In genomic region chr17:29664743-29665479, GRCh38 we compare ENCODE assay signal across 9 cellular contexts. TPM values are rescaled to one million over a fixed set of nuclear protein-coding genes. Genes with fewer than 3 reads are reported as not detected.
DNase-seq lines count a peak whose midpoint lies in the region; ATAC-seq and TF ChIP-seq lines count a peak whose summit lies in the region.
"Had no signal": no experiment of that assay in that cellular context is flagged by ENCODE, and none has a peak within 500 bp of the region (broad histone marks: within the 10 kb centered on the region; RNA-seq: fewer than 3 reads in every experiment).

No MANE protein-coding gene starts in this region.

- H3K27ac Mint-ChIP-seq in activated naive CD4-positive, alpha-beta T cell treated with anti-CD3 and anti-CD28 coated beads, Interleukin-2, amount 50 U/mL, for 24 hours, result peak overlapping the region; percentile 93
- H3K27ac Mint-ChIP-seq in stimulated activated naive CD8-positive, alpha-beta T cell treated with anti-CD3 and anti-CD28 coated beads, Interleukin-15, amount 100 ng/mL, for 72 hours, result peak overlapping the region; percentile 83 to 88

- H3K4me3 Mint-ChIP-seq in activated naive CD4-positive, alpha-beta T cell treated with anti-CD3 and anti-CD28 coated beads, Interleukin-2, amount 50 U/mL, for 24 hours, result peak overlapping the region; percentile 42
- peak overlapping the region; percentile 31 to 42 for H3K4me3 Mint-ChIP-seq in stimulated activated naive CD8-positive, alpha-beta T cell treated with anti-CD3 and anti-CD28 coated beads, Interleukin-15, amount 100 ng/mL, for 72 hours
- H3K4me3 Mint-ChIP-seq: neural crest cell had no signal

- H3K27me3 ChIP-seq in RWPE2 (ENCODE audit: insufficient read depth, poor library complexity, severe bottlenecking), result no peaks in the 10 kb centered on the region

- H3K4me3 ChIP-seq in RWPE2 (ENCODE audit: severe bottlenecking), result no peak overlapping the region

- H3K4me1 Mint-ChIP-seq in activated naive CD4-positive, alpha-beta T cell treated with anti-CD3 and anti-CD28 coated beads, Interleukin-2, amount 50 U/mL, for 24 hours, result peaks cover 50% of the 10 kb centered on the region
- peaks cover 59% of the 10 kb centered on the region for H3K4me1 Mint-ChIP-seq in stimulated activated naive CD8-positive, alpha-beta T cell treated with anti-CD3 and anti-CD28 coated beads, Interleukin-15, amount 100 ng/mL, for 72 hours
- H3K4me1 Mint-ChIP-seq: neural crest cell had no signal

- no peak for DNase-seq in activated naive CD4-positive, alpha-beta T cell treated with Interleukin-2 at 50 U/mL for 16 hours
- DNase-seq in RWPE2 (ENCODE audit: low spot score), result no peak
- DNase-seq in fibroblast of peridontal ligament (ENCODE audit: extremely low read depth), result peak; percentile 28
- no peak for DNase-seq in stimulated activated naive CD8-positive, alpha-beta T cell treated with anti-CD3 and anti-CD28 coated beads, Interleukin-15, amount 100 ng/mL, for 72 hours
- DNase-seq in H4 (ENCODE audit: low spot score), result no peak

- peaks cover 17% of the 10 kb centered on the region for H3K4me1 ChIP-seq in RWPE2 (ENCODE audit: insufficient read depth, poor library complexity, severe bottlenecking)

- TF ChIP-seq CTCF in RWPE2 (IDR thresholded peaks at IDR 0.05; ENCODE audit: poor library complexity, severe bottlenecking), result no peak

- H3K36me3 ChIP-seq in RWPE2 (ENCODE audit: low read depth), result peaks cover 23% of the 10 kb centered on the region

- H3K9me3 ChIP-seq in RWPE2 (ENCODE audit: severe bottlenecking), result no peaks in the 10 kb centered on the region

- ATAC-seq in RWPE2 (ENCODE audit: low read depth) (peak; percentile 96), HG02938 (IDR thresholded peaks at IDR 0.05; ENCODE audit: unreplicated experiment) (no peak), HG02973 (IDR thresholded peaks at IDR 0.05; ENCODE audit: unreplicated experiment) (no peak)
- ATAC-seq in stimulated activated naive CD8-positive, alpha-beta T cell treated with anti-CD3 and anti-CD28 coated beads, Interleukin-15, amount 100 ng/mL, for 72 hours, result peak; percentile 99

- H3K36me3 Mint-ChIP-seq in activated naive CD4-positive, alpha-beta T cell treated with anti-CD3 and anti-CD28 coated beads, Interleukin-2, amount 50 U/mL, for 24 hours, result peaks cover 22% of the 10 kb centered on the region

- no peaks in the 10 kb centered on the region for H3K27me3 Mint-ChIP-seq in activated naive CD4-positive, alpha-beta T cell treated with anti-CD3 and anti-CD28 coated beads, Interleukin-2, amount 50 U/mL, for 24 hours
- no peaks in the 10 kb centered on the region for H3K27me3 Mint-ChIP-seq in stimulated activated naive CD8-positive, alpha-beta T cell treated with anti-CD3 and anti-CD28 coated beads, Interleukin-15, amount 100 ng/mL, for 72 hours

- peak overlapping the region; percentile 75 for H3K27ac ChIP-seq in RWPE2 (ENCODE audit: poor library complexity, severe bottlenecking)

- H3K9me3 Mint-ChIP-seq in activated naive CD4-positive, alpha-beta T cell treated with anti-CD3 and anti-CD28 coated beads, Interleukin-2, amount 50 U/mL, for 24 hours, result no peaks in the 10 kb centered on the region
- no peaks in the 10 kb centered on the region for H3K9me3 Mint-ChIP-seq in stimulated activated naive CD8-positive, alpha-beta T cell treated with anti-CD3 and anti-CD28 coated beads, Interleukin-15, amount 100 ng/mL, for 72 hours
- H3K9me3 Mint-ChIP-seq: neural crest cell had no signal

RNA-seq across cellular contexts. Expression of gene CORO6, which starts 42.2 kb away (rescaled TPM):
- 0.14 and 1.2 TPM in 2 replicates for total RNA-seq in H4 (2014; rRNA removed; shearing (Covaris generic))

Comparison
In these comparisons a context has a peak if more than half of its experiments do, and no peak if none do; other contexts are left out.
1. ATAC-seq: peak in RWPE2 (single experiment) and stimulated activated naive CD8-positive, alpha-beta T cell treated with anti-CD3 and anti-CD28 coated beads, Interleukin-15, amount 100 ng/mL, for 72 hours (single experiment); none in HG02938 (single experiment) and HG02973 (single experiment).